20 cellular contexts compared by ENCODE assay signal in genomic region chr12:46332260-46332659, GRCh38. TPM values are rescaled to one million over a fixed set of nuclear protein-coding genes. Genes with fewer than 3 reads are reported as not detected.
DNase-seq lines count a peak whose midpoint lies in the region; ATAC-seq, FAIRE-seq and TF ChIP-seq lines count a peak whose summit lies in the region.
"Had no signal": no experiment of that assay in that cellular context is flagged by ENCODE, and none has a peak within 500 bp of the region (broad histone marks: within the 10 kb centered on the region; RNA-seq: fewer than 3 reads in every experiment).

No MANE protein-coding gene starts in this region.

- no peak overlapping the region for H3K9ac ChIP-seq in HepG2 (ENCODE audit: insufficient read depth, low read depth, low read length)
- no peak overlapping the region for H3K9ac ChIP-seq in fibroblast of lung (ENCODE audit: insufficient read depth, low read length)

- FAIRE-seq in HepG2 (lab: Jason Lieb, UNC): no peak
- FAIRE-seq: A204.1, endometrium, G401.6, kidney, TTC549 had no signal

- H3K36me3 ChIP-seq in HepG2 (replicated peaks in 1 of 2; ENCODE audit: control insufficient read depth in 1 of 2, insufficient read depth in 2 of 2, low read length in 2 of 2) (no peaks in the 10 kb centered on the region), right lobe of liver (no peaks in the 10 kb centered on the region), fibroblast of lung (ENCODE audit: control insufficient read depth, insufficient read depth, low read length) (no peaks in the 10 kb centered on the region)
- H3K36me3 ChIP-seq: heart left ventricle had no signal

- H3K9me3 ChIP-seq in HepG2 (ENCODE audit: low read length): peaks cover 11% of the 10 kb centered on the region
- H3K9me3 ChIP-seq in right lobe of liver: no peaks in the 10 kb centered on the region
- H3K9me3 ChIP-seq in fibroblast of lung (ENCODE audit: control insufficient read depth, insufficient read depth, low read depth, low read length): no peaks in the 10 kb centered on the region

- no peak for TF ChIP-seq EP300 in HepG2 (IDR thresholded peaks at IDR 0.05; ENCODE audit: low read depth in 2 of 2, low read length in 2 of 2)
- no peak for TF ChIP-seq EP300 in HepG2 (CRISPR knock-in tag; IDR thresholded peaks at IDR 0.05; ENCODE audit: borderline replicate concordance)

- H3K4me2 ChIP-seq in HepG2 (ENCODE audit: low read depth, low read length) (no peak overlapping the region), fibroblast of lung (ENCODE audit: extremely low read depth, insufficient read depth, low read length) (no peak overlapping the region)

- no peak for TF ChIP-seq CTCF in HepG2 (CRISPR knock-in tag; IDR thresholded peaks at IDR 0.05)
- TF ChIP-seq CTCF in right lobe of liver (IDR thresholded peaks at IDR 0.05): no peak
- no peak for TF ChIP-seq CTCF in fibroblast of lung (conservative IDR thresholded peaks at IDR 0.05 in 1 of 2, IDR thresholded peaks at IDR 0.05 in 1 of 2; ENCODE audit: low read depth in 1 of 2, low read length in 2 of 2)

- BruUV-seq in HepG2 (replicated peaks; lab: Mats Ljungman, UMichigan): no TSS peak

- H4K20me1 ChIP-seq in HepG2 (ENCODE audit: insufficient read depth, low read length) (no peaks in the 10 kb centered on the region), fibroblast of lung (ENCODE audit: control insufficient read depth, extremely low read depth, insufficient read depth, low read length) (no peaks in the 10 kb centered on the region)

- H3K27me3 ChIP-seq in HepG2 (ENCODE audit: control insufficient read depth in 1 of 2, insufficient read depth in 2 of 2, low read length in 2 of 2): no peaks in the 10 kb centered on the region
- no peaks in the 10 kb centered on the region for H3K27me3 ChIP-seq in right lobe of liver
- no peaks in the 10 kb centered on the region for H3K27me3 ChIP-seq in fibroblast of lung (ENCODE audit: control insufficient read depth, insufficient read depth, low read length)
- H3K27me3 ChIP-seq: heart left ventricle had no signal

- intact Hi-C loops in HepG2 (cut with micrococcal nuclease; ENCODE audit: unreplicated experiment): no loop called here
- intact Hi-C loops in right lobe of liver (cut with DNase I): no loop called here

- H3K4me3 ChIP-seq in HepG2 (replicated peaks in 1 of 3; ENCODE audit: insufficient read depth in 1 of 3, low read depth in 2 of 3, low read length in 3 of 3) (no peak overlapping the region), right lobe of liver (no peak overlapping the region), fibroblast of lung (replicated peaks in 1 of 4; ENCODE audit: control extremely low read depth in 1 of 4, insufficient read depth in 1 of 4, low read depth in 3 of 4, low read length in 4 of 4) (no peak overlapping the region)
- H3K4me3 ChIP-seq: heart left ventricle had no signal

- no peaks in the 10 kb centered on the region for H3K79me2 ChIP-seq in HepG2 (ENCODE audit: insufficient read depth, low read length)
- no peaks in the 10 kb centered on the region for H3K79me2 ChIP-seq in fibroblast of lung (ENCODE audit: control insufficient read depth, insufficient read depth, low read length)

- ATAC-seq in HepG2 (no peak), right lobe of liver (no peak), GM18870 (IDR thresholded peaks at IDR 0.05; ENCODE audit: unreplicated experiment) (no peak)
- ATAC-seq: heart left ventricle had no signal

- no peak overlapping the region for H2AFZ ChIP-seq in HepG2 (ENCODE audit: low read length)
- H2AFZ ChIP-seq in fibroblast of lung (ENCODE audit: low read length): no peak overlapping the region

- in situ Hi-C loops in HepG2 (cut with HindIII; ENCODE audit: extremely low pct_ligation_motif_present, low pct_unique_long_range_greater_than_20kb): loop anchor here (25.0 kb wide), 1 partner anchor 980 kb away; no protein-coding TSS in a partner anchor
- in situ Hi-C loops in G401 (cut with HindIII; ENCODE audit: low sequenced_read_pairs): no loop called here

- H3K4me1 ChIP-seq in HepG2 (ENCODE audit: insufficient read depth, low read length) (no peaks in the 10 kb centered on the region), right lobe of liver (no peaks in the 10 kb centered on the region), fibroblast of lung (ENCODE audit: control insufficient read depth, extremely low read depth, insufficient read depth, low read length) (peaks cover 3% of the 10 kb centered on the region)
- H3K4me1 ChIP-seq: heart left ventricle had no signal

- TF ChIP-seq RAD21 in HepG2 (CRISPR knock-in tag; IDR thresholded peaks at IDR 0.05): no peak

- H3K27ac ChIP-seq in HepG2 (ENCODE audit: extremely low read length, insufficient read depth, low read length): no peak overlapping the region
- no peak overlapping the region for H3K27ac ChIP-seq in right lobe of liver
- H3K27ac ChIP-seq in fibroblast of lung (ENCODE audit: insufficient read depth, low read length): no peak overlapping the region
- H3K27ac ChIP-seq: heart left ventricle had no signal

- POLR2A ChIA-PET in HepG2 (lab: Yijun Ruan, JAX): interaction anchor here (1.8 kb wide), 1 partner anchor 63 kb away, joined by 4 read pairs; the partner anchor contains the start of gene SLC38A1

- 22% methylated on average over 3 of the region's 3 CpGs for WGBS in HepG2 (ENCODE audit: low lambda C conversion rate)
- 63% methylated on average over 3 of the region's 3 CpGs for WGBS in right lobe of liver (ENCODE audit: insufficient coverage, low coverage, low lambda C conversion rate, missing lambda C conversion rate)

- CTCF ChIA-PET in HepG2 (lab: Yijun Ruan, JAX; ENCODE audit: low intra/inter-chr PET ratio, low total read pairs): no interaction called here

- DNase-seq in HepG2 (ENCODE audit: low spot score) (peak; percentile 9), right lobe of liver (no peak), SW480 (ENCODE audit: low spot score) (peak; percentile 65), fibroblast of lung (ENCODE audit: low read depth in 2 of 2) (peak; percentile 69 to 75), G401 (ENCODE audit: low spot score) (no peak)
- DNase-seq in stimulated activated CD4-positive, alpha-beta T cell treated with anti-CD3 and anti-CD28 coated beads, Interleukin-1b, Interleukin-23, amount 100 ng/mL, for 48 hours: no peak
- DNase-seq in activated CD8-positive, alpha-beta memory T cell treated with anti-CD3 and anti-CD28 coated beads, Interleukin-2, amount 50 U/mL, for 4 hours: no peak
- DNase-seq: activated CD4-positive, alpha-beta T cell treated with anti-CD3 and anti-CD28 coated beads, Interleukin-2, amount 50 U/mL, for 48 hours; activated naive CD8-positive, alpha-beta T cell treated with anti-CD3 and anti-CD28 coated beads, Interleukin-2, amount 10 ng/mL, durations not matched to agents 7 days and 5 days; CD4-positive, alpha-beta T cell; heart left ventricle; kidney; NCI-H1436 treated with DMSO at 0.1 percent for 48 hours; occipital lobe; stimulated activated naive CD4-positive, alpha-beta T cell had no signal

- no peak for TF ChIP-seq POLR2A in HepG2 (IDR thresholded peaks at IDR 0.05; ENCODE audit: insufficient read depth in 1 of 2, low read depth in 2 of 2, low read length in 2 of 2)
- no peak for TF ChIP-seq POLR2A in right lobe of liver (IDR thresholded peaks at IDR 0.05)

TF ChIP-seq in HepG2, 621 proteins besides CTCF, POLR2A, EP300 and RAD21 (continues in another document):
- TF ChIP-seq ELF1 (CRISPR knock-in tag; IDR thresholded peaks at IDR 0.05): no peak
- TF ChIP-seq MEIS1 (CRISPR knock-in tag; IDR thresholded peaks at IDR 0.05; ENCODE audit: borderline replicate concordance): no peak

RNA-seq across cellular contexts. Expression of gene SLC38A2, which starts 40.3 kb away (rescaled TPM):
- total RNA-seq in HepG2 (2016; rRNA removed; fragmentation: Illumina TruSeq; extraction: Trizol) (230 and 368 TPM in 2 replicates), right lobe of liver (100 to 1,000 TPM in 5 of 6 experiments, 10 to 100 TPM in 1; 77.0 to 463 (median 290) TPM), fibroblast of lung (883 and 1,357 TPM in 2 replicates)
- total RNA-seq in HepG2 (2016; cell fraction: cytosol; rRNA removed; fragmentation: Illumina TruSeq; extraction: Trizol; ENCODE audit: low read depth): 31.8 and 45.4 TPM in 2 replicates
- 210 and 375 TPM in 2 replicates for total RNA-seq in HepG2 (2016; cell fraction: insoluble cytoplasmic fraction; rRNA removed; fragmentation: Illumina TruSeq; extraction: Trizol)
- 98.8 and 127 TPM in 2 replicates for total RNA-seq in HepG2 (2016; cell fraction: membrane; rRNA removed; fragmentation: Illumina TruSeq; extraction: Trizol)
- 947 and 961 TPM in 2 replicates for total RNA-seq in HepG2 (2016; cell fraction: nucleus; rRNA removed; fragmentation: Illumina TruSeq; extraction: Trizol)
- polyA plus RNA-seq in HepG2 (2011; rRNA removed) (861 and 880 TPM in 2 replicates), fibroblast of lung (644 and 940 TPM in 2 replicates)
- polyA plus RNA-seq in HepG2 (2011; cell fraction: cytosol; rRNA removed): 346 and 636 TPM in 2 replicates
- 926 and 1,239 TPM in 2 replicates for polyA plus RNA-seq in HepG2 (2011; cell fraction: nucleus; rRNA removed)
- polyA plus RNA-seq in HepG2 (2012): 836 and 868 TPM in 2 replicates
- polyA plus RNA-seq in HepG2 (2016; cell fraction: cytosol; fragmentation: Illumina TruSeq; extraction: Trizol; ENCODE audit: low read depth): 8.1 TPM in 2 replicates
- 138 and 148 TPM in 2 replicates for polyA plus RNA-seq in HepG2 (2016; cell fraction: insoluble cytoplasmic fraction; fragmentation: Illumina TruSeq; extraction: Trizol; ENCODE audit: low read depth)
- polyA plus RNA-seq in HepG2 (2016; cell fraction: membrane; fragmentation: Illumina TruSeq; extraction: Trizol; ENCODE audit: low read depth): 24.1 and 28.9 TPM in 2 replicates
- 882 and 909 TPM in 2 replicates for polyA plus RNA-seq in HepG2 (2016; cell fraction: nucleus; fragmentation: Illumina TruSeq; extraction: Trizol; ENCODE audit: insufficient read depth, low read depth)
- 406 and 1,055 TPM in 2 replicates for polyA minus RNA-seq in HepG2 (2011; rRNA and poly(A)+ RNA removed; ENCODE audit: low replicate concordance)
- polyA minus RNA-seq in HepG2 (2011; cell fraction: cytosol; rRNA and poly(A)+ RNA removed): 1,075 and 1,302 TPM in 2 replicates
- 2,125 and 2,864 TPM in 2 replicates for polyA minus RNA-seq in HepG2 (2011; cell fraction: nucleus; rRNA and poly(A)+ RNA removed)
- polyA plus RNA-seq in fibroblast of lung (2012): 373 and 531 TPM in 2 replicates
- 337 and 510 TPM in 2 replicates for polyA minus RNA-seq in fibroblast of lung (ENCODE audit: low replicate concordance)
- 191 and 254 TPM in 2 replicates for total RNA-seq in G401 (2014; rRNA removed; shearing (Covaris generic))

Comparison
In these comparisons a context has a peak if more than half of its experiments do, and no peak if none do; other contexts are left out.
1. DNase-seq: peak in HepG2 (single experiment), SW480 (single experiment) and fibroblast of lung (2 of 2); none in right lobe of liver (0 of 3), stimulated activated CD4-positive, alpha-beta T cell treated with anti-CD3 and anti-CD28 coated beads, Interleukin-1b, Interleukin-23, amount 100 ng/mL, for 48 hours (single experiment), activated CD8-positive, alpha-beta memory T cell treated with anti-CD3 and anti-CD28 coated beads, Interleukin-2, amount 50 U/mL, for 4 hours (single experiment) and G401 (single experiment).